Comparison of ENCODE assay signal across 8 cellular contexts in the genomic region with DNA sequence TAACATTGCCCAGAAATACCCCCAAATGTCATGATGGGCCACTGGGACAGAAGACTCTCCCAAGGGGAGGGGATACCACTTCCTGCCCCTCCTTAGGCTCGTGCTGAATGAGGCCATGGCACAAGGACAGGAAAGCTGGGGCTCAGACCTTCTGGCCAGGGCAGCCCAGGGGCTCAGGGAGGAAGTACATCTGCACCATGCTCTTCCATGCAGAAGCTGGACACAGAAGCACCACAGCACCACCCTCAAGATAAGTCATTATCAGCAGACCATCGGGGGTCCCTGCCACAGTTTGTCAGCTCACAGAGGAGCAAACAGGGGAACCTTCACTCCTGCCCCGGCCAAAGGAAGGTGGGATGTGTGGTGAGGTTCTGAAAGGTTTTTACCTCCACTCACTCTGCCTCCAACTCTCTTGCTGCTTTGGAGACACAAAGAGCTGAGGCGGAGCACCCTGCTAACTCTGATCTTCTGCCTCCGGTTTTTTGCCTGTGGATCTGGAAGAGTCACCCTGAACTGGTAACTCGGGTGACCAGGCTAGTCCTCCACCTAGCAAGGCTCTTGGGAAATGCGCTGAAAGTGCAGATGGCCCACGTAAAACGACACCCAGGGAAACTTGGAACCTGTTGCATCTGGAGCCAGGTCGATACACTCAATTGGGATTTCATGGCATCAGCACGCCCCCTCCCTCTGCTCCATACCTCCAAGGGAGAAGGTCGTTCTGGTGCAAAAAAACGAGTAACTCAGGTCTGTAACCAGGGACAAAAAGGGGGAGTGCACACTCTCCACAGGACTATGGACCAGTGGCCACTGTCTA. TPM values are rescaled to one million over a fixed set of nuclear protein-coding genes. Genes with fewer than 3 reads are reported as not detected.
DNase-seq lines count a peak whose midpoint lies in the region; ATAC-seq, FAIRE-seq and TF ChIP-seq lines count a peak whose summit lies in the region.
"Had no signal": no experiment of that assay in that cellular context is flagged by ENCODE, and none has a peak within 500 bp of the region (broad histone marks: within the 10 kb centered on the region; RNA-seq: fewer than 3 reads in every experiment).

No MANE protein-coding gene starts in this region.

- SMC1A ChIA-PET in GM12878 (lab: Charles Lee; ENCODE audit: uncharacterized antibody, unreplicated experiment) = interaction anchor here (1.6 to 43.9 kb wide), 8 partner anchors 4 to 83 kb away, joined by 6 to 1082 read pairs (median 163); a partner anchor contains a TSS

- peak; percentile 28 for DNase-seq in EL
- DNase-seq in GM12878 (ENCODE audit: low read depth, low spot score) = no peak
- no peak for DNase-seq in progenitor cell of endocrine pancreas (ENCODE audit: low spot score, unreplicated experiment)
- DNase-seq in naive thymus-derived CD8-positive, alpha-beta T cell = no peak
- DNase-seq: aorta had no signal

- H3K27ac ChIP-seq in KOPT-K1 (ENCODE audit: low read depth, low read length, poor library complexity, severe bottlenecking) (peak overlapping the region; percentile 54), GM12878 (ENCODE audit: control insufficient read depth, insufficient read depth) (peak overlapping the region; percentile 100)

- in situ Hi-C loops in GM12878 (cut with MboI) = loop anchor here (10.0 kb wide), 3 partner anchors 46 to 316 kb away; a partner anchor contains a TSS

- no peak for FAIRE-seq in GM12878 (lab: Jason Lieb, UNC)

- RAD21 ChIA-PET in GM12878 (lab: Charles Lee; ENCODE audit: unreplicated experiment) = interaction anchor here (0.9 to 24.6 kb wide), 10 partner anchors 8 to 318 kb away, joined by 3 to 903 read pairs (median 8); a partner anchor contains a TSS

- H3K9me3 Mint-ChIP-seq in progenitor cell of endocrine pancreas (ENCODE audit: low read depth) = no peaks in the 10 kb centered on the region
- no peaks in the 10 kb centered on the region for H3K9me3 Mint-ChIP-seq in naive thymus-derived CD8-positive, alpha-beta T cell

- no peak for TF ChIP-seq RAD21 in GM12878 (IDR thresholded peaks at IDR 0.05; ENCODE audit: insufficient read depth, low read depth, low read length)

- H2AFZ ChIP-seq in GM12878 (ENCODE audit: control insufficient read depth, low read depth, low read length) = no peak overlapping the region

- H3K27ac Mint-ChIP-seq in progenitor cell of endocrine pancreas = peak overlapping the region; percentile 99
- peak overlapping the region in 3 of 10 donors; percentile 68 to 91 (median 85) for H3K27ac Mint-ChIP-seq in naive thymus-derived CD8-positive, alpha-beta T cell

- H3K79me2 ChIP-seq in GM12878 (ENCODE audit: control insufficient read depth, insufficient read depth, low read length) = peaks cover 70% of the 10 kb centered on the region

- H3K36me3 Mint-ChIP-seq in progenitor cell of endocrine pancreas (ENCODE audit: insufficient read depth) = peaks cover 22% of the 10 kb centered on the region
- no peaks in the 10 kb centered on the region for H3K36me3 Mint-ChIP-seq in naive thymus-derived CD8-positive, alpha-beta T cell

- H3K4me3 Mint-ChIP-seq in progenitor cell of endocrine pancreas (ENCODE audit: low read depth) = peak overlapping the region; percentile 4
- H3K4me3 Mint-ChIP-seq in naive thymus-derived CD8-positive, alpha-beta T cell = peak overlapping the region in 1 of 10 donors; percentile 33

- H3K4me1 Mint-ChIP-seq in progenitor cell of endocrine pancreas (ENCODE audit: low read depth) = peaks cover 82% of the 10 kb centered on the region
- peaks cover 21 to 83% (median 42%) of the 10 kb centered on the region in 4 donors for H3K4me1 Mint-ChIP-seq in naive thymus-derived CD8-positive, alpha-beta T cell

- BruUV-seq in GM12878 (replicated peaks; lab: Mats Ljungman, UMichigan) = no TSS peak

- H4K20me1 ChIP-seq in GM12878 (ENCODE audit: control insufficient read depth, insufficient read depth) = no peaks in the 10 kb centered on the region

- peak overlapping the region; percentile 62 for H3K9ac ChIP-seq in GM12878 (ENCODE audit: control insufficient read depth, insufficient read depth, low read length)

- peak overlapping the region; percentile 94 for H3K4me2 ChIP-seq in GM12878 (ENCODE audit: control insufficient read depth, insufficient read depth)

- CTCF ChIA-PET in GM12878 (lab: Yijun Ruan, JAX) = interaction anchor here (1.1 to 19.0 kb wide), 6 partner anchors 5 to 84 kb away, joined by 3 to 776 read pairs (median 73); a partner anchor contains a TSS

- TF ChIP-seq EP300 in GM12878 (IDR thresholded peaks at IDR 0.05; ENCODE audit: borderline replicate concordance in 1 of 2, control insufficient read depth in 1 of 2, low read depth in 2 of 2, low read length in 2 of 2) = no peak

- no peaks in the 10 kb centered on the region for H3K36me3 ChIP-seq in KOPT-K1 (ENCODE audit: insufficient read depth, low read length)
- H3K36me3 ChIP-seq in GM12878 (ENCODE audit: control insufficient read depth in 2 of 2, insufficient read depth in 2 of 2, low read length in 1 of 2) = peaks cover 0 to 4% of the 10 kb centered on the region in 2 experiments; a peak in 2 of 4 replicates

- intact Hi-C loops in GM12878 (cut with micrococcal nuclease; ENCODE audit: unreplicated experiment) = loop anchor here (10.0 kb wide), 2 partner anchors 166 to 174 kb away; a partner anchor contains a TSS

- H3K27me3 Mint-ChIP-seq in progenitor cell of endocrine pancreas = no peaks in the 10 kb centered on the region
- H3K27me3 Mint-ChIP-seq in naive thymus-derived CD8-positive, alpha-beta T cell = peaks cover 0 to 11% (median 0%) of the 10 kb centered on the region in 5 donors

- H3K9me3 ChIP-seq in KOPT-K1 (ENCODE audit: insufficient read depth, low read length, poor library complexity, severe bottlenecking) (no peaks in the 10 kb centered on the region), GM12878 (replicated peaks; ENCODE audit: control insufficient read depth, insufficient read depth, low read length) (no peaks in the 10 kb centered on the region)

- H3K4me3 ChIP-seq in GM12878 = peak overlapping the region; percentile 25; the same call in 1 of the 2 replicates

- peak; percentile 37; the same call in 1 of the 2 replicates for TF ChIP-seq POLR2A in GM12878 (IDR thresholded peaks at IDR 0.05; ENCODE audit: low read depth, low read length)

- peaks cover 92% of the 10 kb centered on the region for H3K4me1 ChIP-seq in GM12878 (ENCODE audit: control insufficient read depth, insufficient read depth, low read length)

- TF ChIP-seq CTCF in GM12878 (IDR thresholded peaks at IDR 0.05 in 2 of 3, conservative IDR thresholded peaks at IDR 0.05 in 1 of 3; ENCODE audit: control insufficient read depth in 2 of 3, extremely low read depth in 1 of 3, insufficient read depth in 1 of 3, low read depth in 3 of 3, low read length in 3 of 3) (no peak), progenitor cell of endocrine pancreas (IDR thresholded peaks at IDR 0.05; ENCODE audit: unreplicated experiment) (no peak)

- POLR2A ChIA-PET in GM12878 (lab: Charles Lee) = interaction anchor here (0.5 to 17.1 kb wide), 14 partner anchors 8 to 83 kb away, joined by 3 to 307 read pairs (median 10); a partner anchor contains a TSS
- POLR2A ChIA-PET in naive thymus-derived CD8-positive, alpha-beta T cell (lab: Charles Lee) = interaction anchor here (1.3 kb wide), 1 partner anchor 53 kb away, joined by 4 read pairs; no protein-coding TSS in a partner anchor

- WGBS in GM12878 (ENCODE audit: insufficient coverage, insufficient replicate concordance, low lambda C conversion rate, missing lambda C conversion rate) = 53% methylated on average over 13 of the region's 13 CpGs

- ATAC-seq in GM12878 (peak; percentile 4; the same call in 2 of the 3 replicates), GM19467 (IDR thresholded peaks at IDR 0.05; ENCODE audit: unreplicated experiment) (no peak), HG02973 (IDR thresholded peaks at IDR 0.05; ENCODE audit: unreplicated experiment) (no peak)
- no peak for ATAC-seq in naive thymus-derived CD8-positive, alpha-beta T cell

- no peaks in the 10 kb centered on the region for H3K27me3 ChIP-seq in GM12878 (replicated peaks in 1 of 2; ENCODE audit: control insufficient read depth in 2 of 2, insufficient read depth in 2 of 2, low read length in 1 of 2)

TF ChIP-seq in GM12878, 131 proteins besides CTCF, POLR2A, EP300 and RAD21:
- TF ChIP-seq IKZF2 (IDR thresholded peaks at IDR 0.05) (no peak), SPI1 (IDR thresholded peaks at IDR 0.05; ENCODE audit: borderline replicate concordance, insufficient read depth, low read depth, low read length) (peak; percentile 47)
TF ChIP-seq in GM12878: peak in this region for 1.

RNA-seq across cellular contexts. Expression of a gene that starts 8.3 kb away (rescaled TPM):
- 43.4 and 50.5 TPM in 2 replicates for total RNA-seq in GM12878 (2013; cell fraction: nucleolus; rRNA removed)
- total RNA-seq in GM12878 (2014; rRNA removed) = 17.3 and 19.2 TPM in 2 replicates
- 16.4 and 20.1 TPM in 2 replicates for total RNA-seq in GM12878 (2014; rRNA removed; fragmentation: Illumina TruSeq; extraction: Trizol)
- total RNA-seq in GM12878 (2021) = 34.9 and 35.7 TPM in 2 replicates
- polyA plus RNA-seq in GM12878 (2011; ENCODE audit: low read depth) = 20.0 TPM
- polyA plus RNA-seq in GM12878 (2011; rRNA removed) = 14.7 and 22.1 TPM in 2 replicates
- polyA plus RNA-seq in GM12878 (2011; cell fraction: cytosol; rRNA removed) = 27.1 and 27.9 TPM in 2 replicates
- polyA plus RNA-seq in GM12878 (2011; cell fraction: nucleus; rRNA removed) = 24.6 and 24.9 TPM in 2 replicates
- polyA plus RNA-seq in GM12878 (2012) = 26.9 and 30.0 TPM in 2 replicates
- 17.4 and 23.8 TPM in 2 replicates for polyA plus RNA-seq in GM12878 (2014; fragmentation: Illumina TruSeq; extraction: Trizol)
- polyA plus RNA-seq in GM12878 (2014; fragmentation: Nextera tagmentation; extraction: Ambion mirVana) = 1 to 10 TPM in 1 of 2 experiments, under 1 TPM in 1; 0.82 to 1.3 TPM
- polyA plus RNA-seq in GM12878 (2014; rRNA removed) = 26.8 and 27.5 TPM in 2 replicates
- polyA plus RNA-seq in GM12878 (2016; fragmentation: Nextera tagmentation; extraction: Ambion mirVana) = 1 to 10 TPM; 4.0 to 4.2 TPM
- polyA minus RNA-seq in GM12878 (2011; rRNA and poly(A)+ RNA removed) = 21.4 and 35.2 TPM in 2 replicates
- polyA minus RNA-seq in GM12878 (2011; cell fraction: cytosol; rRNA and poly(A)+ RNA removed) = 8.8 and 9.4 TPM in 2 replicates
- polyA minus RNA-seq in GM12878 (2011; cell fraction: nucleus; rRNA and poly(A)+ RNA removed) = 9.3 and 14.4 TPM in 2 replicates
- 128 and 129 TPM in 2 replicates for total RNA-seq in progenitor cell of endocrine pancreas
- total RNA-seq in naive thymus-derived CD8-positive, alpha-beta T cell = 10 to 100 TPM; 17.4 to 19.8 TPM
- under 1 TPM; 0.12 to 0.44 (median 0.23) TPM for polyA plus RNA-seq in naive thymus-derived CD8-positive, alpha-beta T cell
